ENCODE assay signal across 25 cellular contexts in the genomic region with DNA sequence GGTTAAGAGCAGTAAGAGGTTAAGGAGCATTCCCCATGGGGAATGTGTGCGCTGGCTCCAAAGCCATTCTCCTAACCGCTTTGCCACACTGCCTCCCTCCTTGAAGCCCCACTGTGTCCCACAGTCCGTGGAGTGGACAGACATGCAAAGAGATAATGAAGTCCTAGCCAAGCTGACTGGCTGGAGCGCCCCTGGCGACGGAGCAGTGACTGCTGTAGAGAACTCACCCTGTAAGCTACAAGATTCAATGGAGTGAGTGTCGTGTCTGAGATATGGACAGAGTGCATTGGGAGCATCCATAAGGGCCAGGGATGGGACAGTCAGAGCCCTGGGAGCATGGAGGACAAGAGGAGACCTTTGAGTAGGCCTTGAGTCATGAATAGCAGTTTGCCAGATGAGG. TPM values are rescaled to one million over a fixed set of nuclear protein-coding genes. Genes with fewer than 3 reads are reported as not detected.
"Had no signal": no experiment of that assay in that cellular context is flagged by ENCODE, and none has a peak within 500 bp of the region (broad histone marks: within the 10 kb centered on the region; RNA-seq: fewer than 3 reads in every experiment).

No MANE protein-coding gene starts in this region.

- DNase-seq: heart right ventricle; islet precursor cell; left ventricle myocardium inferior; naive B cell; occipital lobe; ovary; spleen; stimulated activated CD4-positive, alpha-beta T cell treated with anti-CD3 and anti-CD28 coated beads, Interleukin-4, amount 100 ng/mL, for 24 hours; stimulated activated naive CD4-positive, alpha-beta T cell; upper lobe of left lung had no signal

- H3K4me1 Mint-ChIP-seq: mesothelial cell of epicardium; stimulated activated effector memory CD8-positive, alpha-beta T cell treated with anti-CD3 and anti-CD28 coated beads, Interleukin-12 subunit alpha, Interleukin-12 subunit beta, amount 100 ng/mL, for 72 hours had no signal

- H3K4me3 ChIP-seq: heart right ventricle, hepatocyte, left ventricle myocardium inferior, lung, ovary, right atrium auricular region, skin epidermis, spleen, tibial nerve, upper lobe of left lung, vagina had no signal

- H3K36me3 ChIP-seq: left ventricle myocardium inferior, neutrophil, ovary, right atrium auricular region, spleen, tibial nerve, upper lobe of left lung, vagina had no signal

- H3K79me2 ChIP-seq: hepatocyte had no signal

- H3K36me3 Mint-ChIP-seq: mesothelial cell of epicardium; naive B cell; natural killer cell treated with Interleukin-12 subunit alpha and Interleukin-12 subunit beta and Interleukin-15 and Interleukin-18, amount 100 ng/mL, for 72 hours; stimulated activated effector memory CD8-positive, alpha-beta T cell treated with anti-CD3 and anti-CD28 coated beads, Interleukin-12 subunit alpha, Interleukin-12 subunit beta, amount 100 ng/mL, for 72 hours had no signal

- ATAC-seq: heart right ventricle; natural killer cell treated with Interleukin-12 subunit alpha and Interleukin-12 subunit beta and Interleukin-15 and Interleukin-18, amount 100 ng/mL, for 72 hours; sciatic nerve; stimulated activated effector memory CD8-positive, alpha-beta T cell treated with anti-CD3 and anti-CD28 coated beads, Interleukin-12 subunit alpha, Interleukin-12 subunit beta, amount 100 ng/mL, for 72 hours had no signal

- H3K27me3 ChIP-seq: hepatocyte, ovary, right atrium auricular region, vagina had no signal

- H2AFZ ChIP-seq: hepatocyte had no signal

- H3K27ac Mint-ChIP-seq: mesothelial cell of epicardium; naive B cell; natural killer cell treated with Interleukin-12 subunit alpha and Interleukin-12 subunit beta and Interleukin-15 and Interleukin-18, amount 100 ng/mL, for 72 hours; progenitor cell of endocrine pancreas; stimulated activated effector memory CD8-positive, alpha-beta T cell treated with anti-CD3 and anti-CD28 coated beads, Interleukin-12 subunit alpha, Interleukin-12 subunit beta, amount 100 ng/mL, for 72 hours; stimulated activated naive CD8-positive, alpha-beta T cell treated with anti-CD3 and anti-CD28 coated beads, Interleukin-15, Interleukin-2, amounts not matched to agents 100 ng/mL and 50 ng/mL, for 24 hours had no signal

- H3K4me2 ChIP-seq: hepatocyte had no signal

- H3K27ac ChIP-seq: heart right ventricle, hepatocyte, left ventricle myocardium inferior, neutrophil, ovary, right atrium auricular region, skin epidermis, spleen, tibial nerve, upper lobe of left lung, vagina had no signal

- H3K9me3 Mint-ChIP-seq: mesothelial cell of epicardium; natural killer cell treated with Interleukin-12 subunit alpha and Interleukin-12 subunit beta and Interleukin-15 and Interleukin-18, amount 100 ng/mL, for 72 hours; stimulated activated effector memory CD8-positive, alpha-beta T cell treated with anti-CD3 and anti-CD28 coated beads, Interleukin-12 subunit alpha, Interleukin-12 subunit beta, amount 100 ng/mL, for 72 hours; stimulated activated naive CD8-positive, alpha-beta T cell treated with anti-CD3 and anti-CD28 coated beads, Interleukin-15, Interleukin-2, amounts not matched to agents 100 ng/mL and 50 ng/mL, for 24 hours had no signal

- H3K9me3 ChIP-seq: heart right ventricle, left ventricle myocardium inferior, neutrophil, ovary, right atrium auricular region, spleen, tibial nerve, upper lobe of left lung, vagina had no signal

- H3K4me3 Mint-ChIP-seq: mesothelial cell of epicardium; naive B cell; natural killer cell treated with Interleukin-12 subunit alpha and Interleukin-12 subunit beta and Interleukin-15 and Interleukin-18, amount 100 ng/mL, for 72 hours; stimulated activated effector memory CD8-positive, alpha-beta T cell treated with anti-CD3 and anti-CD28 coated beads, Interleukin-12 subunit alpha, Interleukin-12 subunit beta, amount 100 ng/mL, for 72 hours; stimulated activated naive CD8-positive, alpha-beta T cell treated with anti-CD3 and anti-CD28 coated beads, Interleukin-15, Interleukin-2, amounts not matched to agents 100 ng/mL and 50 ng/mL, for 24 hours had no signal

RNA-seq across cellular contexts. Expression of a gene that starts 3.5 kb away (rescaled TPM):
- total RNA-seq: mononuclear cell; natural killer cell treated with Interleukin-12 subunit alpha and Interleukin-12 subunit beta and Interleukin-15 and Interleukin-18, amount 100 ng/mL, for 72 hours had no signal

RNA-seq across cellular contexts. Expression of a gene that starts 35.7 kb away (rescaled TPM):
- total RNA-seq: kidney epithelial cell had no signal
